Comparison of ENCODE assay signal across 8 cellular contexts in genomic region chr14:21455592-21455911, GRCh38. TPM values are rescaled to one million over a fixed set of nuclear protein-coding genes. Genes with fewer than 3 reads are reported as not detected.
DNase-seq lines count a peak whose midpoint lies in the region; ATAC-seq and TF ChIP-seq lines count a peak whose summit lies in the region.

No MANE protein-coding gene starts in this region.

- H3K36me3 ChIP-seq in MM.1S (replicated peaks; ENCODE audit: insufficient read depth, low read length), result no peaks in the 10 kb centered on the region
- no peaks in the 10 kb centered on the region for H3K36me3 ChIP-seq in effector memory CD4-positive, alpha-beta T cell (ENCODE audit: control insufficient read depth, insufficient read depth, low read length)
- peaks cover 0 to 10% (median 0%) of the 10 kb centered on the region in 3 experiments for H3K36me3 ChIP-seq in naive thymus-derived CD4-positive, alpha-beta T cell (ENCODE audit: control insufficient read depth in 2 of 3, insufficient read depth in 3 of 3, low read length in 3 of 3)

- intact Hi-C loops in naive thymus-derived CD4-positive, alpha-beta T cell (cut with micrococcal nuclease), result loop anchor here (5.0 to 10.0 kb wide), 6 partner anchors 259 to 1469 kb away; partner anchors contain the start of genes APEX1 (in 1 of the 2), DAD1 (in 1 of the 2), OSGEP (in 1 of the 2) and OXA1L (in 1 of the 2)

- H3K36me3 Mint-ChIP-seq in naive thymus-derived CD4-positive, alpha-beta T cell, result peaks cover 0 to 29% (median 10%) of the 10 kb centered on the region in 5 donors

- no peaks in the 10 kb centered on the region for H3K9me3 Mint-ChIP-seq in naive thymus-derived CD4-positive, alpha-beta T cell

- no peaks in the 10 kb centered on the region for H4K20me1 ChIP-seq in MM.1S (ENCODE audit: insufficient read depth, low read length)

- peak overlapping the region; percentile 70; the same call in 1 of the 2 replicates for H3K4me2 ChIP-seq in MM.1S (ENCODE audit: low read depth, low read length)

- H3K9me3 ChIP-seq in MM.1S (replicated peaks; ENCODE audit: insufficient read depth, low read length), result no peaks in the 10 kb centered on the region
- H3K9me3 ChIP-seq in effector memory CD4-positive, alpha-beta T cell (ENCODE audit: control insufficient read depth, low read length), result no peaks in the 10 kb centered on the region
- H3K9me3 ChIP-seq in naive thymus-derived CD4-positive, alpha-beta T cell (ENCODE audit: control insufficient read depth in 2 of 3, low read length in 3 of 3), result no peaks in the 10 kb centered on the region

- ATAC-seq in GM21423 (IDR thresholded peaks at IDR 0.05; ENCODE audit: unreplicated experiment) (peak; percentile 15), HG03378 (IDR thresholded peaks at IDR 0.05; ENCODE audit: unreplicated experiment) (no peak)
- ATAC-seq in naive thymus-derived CD4-positive, alpha-beta T cell, result no peak

- no peaks in the 10 kb centered on the region for H3K4me1 ChIP-seq in MM.1S (ENCODE audit: low read length)
- peaks cover 14% of the 10 kb centered on the region for H3K4me1 ChIP-seq in effector memory CD4-positive, alpha-beta T cell (ENCODE audit: control insufficient read depth, insufficient read depth, low read length, poor library complexity, severe bottlenecking)
- H3K4me1 ChIP-seq in naive thymus-derived CD4-positive, alpha-beta T cell (ENCODE audit: control insufficient read depth in 2 of 2, insufficient read depth in 2 of 2, low read length in 2 of 2), result peaks cover 17 to 21% of the 10 kb centered on the region in 2 donors

- CTCF ChIA-PET in naive thymus-derived CD4-positive, alpha-beta T cell (lab: Charles Lee), result interaction anchor here (0.6 to 2.4 kb wide), 14 partner anchors 9 to 100 kb away, joined by 3 to 18 read pairs (median 3); partner anchors contain the start of genes METTL3, RAB2B and TOX4

- peak overlapping the region; percentile 96 to 100 (median 99) for H3K27ac Mint-ChIP-seq in naive thymus-derived CD4-positive, alpha-beta T cell

- H3F3A ChIP-seq in MM.1S (ENCODE audit: insufficient read depth, low read length), result no peaks in the 10 kb centered on the region; the same call in 1 of the 2 replicates

- H3K27me3 Mint-ChIP-seq in naive thymus-derived CD4-positive, alpha-beta T cell, result no peaks in the 10 kb centered on the region

- peak overlapping the region; percentile 84 for H3K4me3 ChIP-seq in MM.1S (ENCODE audit: low read length)
- H3K4me3 ChIP-seq in effector memory CD4-positive, alpha-beta T cell (ENCODE audit: insufficient read depth, low read depth, low read length, poor library complexity, severe bottlenecking), result peak overlapping the region; percentile 91
- peak overlapping the region; percentile 91 for H3K4me3 ChIP-seq in naive thymus-derived CD4-positive, alpha-beta T cell (ENCODE audit: low read length)

- no peaks in the 10 kb centered on the region for H3K27me3 ChIP-seq in MM.1S (replicated peaks; ENCODE audit: insufficient read depth, low read length)
- H3K27me3 ChIP-seq in effector memory CD4-positive, alpha-beta T cell (replicated peaks; ENCODE audit: control insufficient read depth, insufficient read depth, low read length, poor library complexity, severe bottlenecking), result no peaks in the 10 kb centered on the region
- H3K27me3 ChIP-seq in naive thymus-derived CD4-positive, alpha-beta T cell (ENCODE audit: control insufficient read depth in 2 of 2, insufficient read depth in 2 of 2, low read length in 2 of 2), result no peaks in the 10 kb centered on the region

- peak overlapping the region; percentile 56; the same call in 1 of the 2 replicates for H2AFZ ChIP-seq in MM.1S (ENCODE audit: low read length)

- peaks cover 18 to 54% (median 47%) of the 10 kb centered on the region in 7 donors for H3K4me1 Mint-ChIP-seq in naive thymus-derived CD4-positive, alpha-beta T cell

- DNase-seq in AML-193 (lab: John Stamatoyannopoulos, UW) (peak; percentile 9 to 34), MM.1S (no peak), GOT3 (lab: John Stamatoyannopoulos, UW) (no peak)
- DNase-seq in effector memory CD4-positive, alpha-beta T cell, result no peak
- DNase-seq in naive thymus-derived CD4-positive, alpha-beta T cell, result no peak
- no peak for DNase-seq in activated effector memory CD4-positive, alpha-beta T cell treated with anti-CD3 and anti-CD28 coated beads, Interleukin-2, amount 50 U/mL, for 16 hours

- H3K9ac ChIP-seq in MM.1S (ENCODE audit: low read length), result peak overlapping the region; percentile 73

- no peak for TF ChIP-seq CTCF in MM.1S (IDR thresholded peaks at IDR 0.05; ENCODE audit: low read length)

- peak overlapping the region; percentile 62 for H3K27ac ChIP-seq in MM.1S (ENCODE audit: low read length)
- peak overlapping the region; percentile 91 for H3K27ac ChIP-seq in effector memory CD4-positive, alpha-beta T cell (ENCODE audit: insufficient read depth, low read length, poor library complexity, severe bottlenecking)
- peak overlapping the region; percentile 87 for H3K27ac ChIP-seq in naive thymus-derived CD4-positive, alpha-beta T cell (ENCODE audit: low read depth, low read length)

- H3K79me2 ChIP-seq in MM.1S (ENCODE audit: low read length), result peaks cover 50% of the 10 kb centered on the region

- POLR2A ChIA-PET in naive thymus-derived CD4-positive, alpha-beta T cell (lab: Charles Lee), result interaction anchor here (0.8 to 5.6 kb wide), 14 partner anchors 9 to 71 kb away, joined by 3 to 123 read pairs (median 8); partner anchors contain the start of genes METTL3, RAB2B, SALL2 and SUPT16H

- no peaks in the 10 kb centered on the region for H3K9me2 ChIP-seq in MM.1S (replicated peaks; ENCODE audit: insufficient read depth, low read length)

- H3K4me3 Mint-ChIP-seq in naive thymus-derived CD4-positive, alpha-beta T cell, result peak overlapping the region; percentile 89 to 100 (median 98)

RNA-seq across cellular contexts. Expression of gene CHD8, which starts 0.4 kb away (rescaled TPM):
- 100 to 1,000 TPM; 125 to 143 (median 133) TPM for total RNA-seq in naive thymus-derived CD4-positive, alpha-beta T cell
- polyA plus RNA-seq in naive thymus-derived CD4-positive, alpha-beta T cell, result 10 to 100 TPM; 39.3 to 50.4 TPM

RNA-seq across cellular contexts. Expression of gene RAB2B, which starts 21.2 kb away (rescaled TPM):
- total RNA-seq in naive thymus-derived CD4-positive, alpha-beta T cell, result 10 to 100 TPM; 26.6 to 32.8 (median 30.5) TPM
- polyA plus RNA-seq in naive thymus-derived CD4-positive, alpha-beta T cell, result 1 to 10 TPM; 5.6 to 9.9 TPM

RNA-seq across cellular contexts. Expression of gene TOX4, which starts 21.4 kb away (rescaled TPM):
- 100 to 1,000 TPM in 1 of 5 experiments, 10 to 100 TPM in 4; 78.5 to 116 (median 86.5) TPM for total RNA-seq in naive thymus-derived CD4-positive, alpha-beta T cell
- polyA plus RNA-seq in naive thymus-derived CD4-positive, alpha-beta T cell, result 10 to 100 TPM; 70.5 to 98.3 TPM

RNA-seq across cellular contexts. Expression of gene METTL3, which starts 55.6 kb away (rescaled TPM):
- 100 to 1,000 TPM in 2 of 5 experiments, 10 to 100 TPM in 3; 43.6 to 108 (median 75.3) TPM for total RNA-seq in naive thymus-derived CD4-positive, alpha-beta T cell
- 10 to 100 TPM; 17.6 to 26.3 TPM for polyA plus RNA-seq in naive thymus-derived CD4-positive, alpha-beta T cell

Comparison
In these comparisons a context has a peak if more than half of its experiments do, and no peak if none do; other contexts are left out.
1. DNase-seq: peak in AML-193 (2 of 2); none in MM.1S (single experiment), effector memory CD4-positive, alpha-beta T cell (0 of 3), naive thymus-derived CD4-positive, alpha-beta T cell (0 of 9), activated effector memory CD4-positive, alpha-beta T cell treated with anti-CD3 and anti-CD28 coated beads, Interleukin-2, amount 50 U/mL, for 16 hours (single experiment) and GOT3 (single experiment).
2. Peak in every context shown above with its lines, with median percentiles within 50 percentile points of each other: H3K27ac ChIP-seq and H3K4me3 ChIP-seq.